In the genomic region with DNA sequence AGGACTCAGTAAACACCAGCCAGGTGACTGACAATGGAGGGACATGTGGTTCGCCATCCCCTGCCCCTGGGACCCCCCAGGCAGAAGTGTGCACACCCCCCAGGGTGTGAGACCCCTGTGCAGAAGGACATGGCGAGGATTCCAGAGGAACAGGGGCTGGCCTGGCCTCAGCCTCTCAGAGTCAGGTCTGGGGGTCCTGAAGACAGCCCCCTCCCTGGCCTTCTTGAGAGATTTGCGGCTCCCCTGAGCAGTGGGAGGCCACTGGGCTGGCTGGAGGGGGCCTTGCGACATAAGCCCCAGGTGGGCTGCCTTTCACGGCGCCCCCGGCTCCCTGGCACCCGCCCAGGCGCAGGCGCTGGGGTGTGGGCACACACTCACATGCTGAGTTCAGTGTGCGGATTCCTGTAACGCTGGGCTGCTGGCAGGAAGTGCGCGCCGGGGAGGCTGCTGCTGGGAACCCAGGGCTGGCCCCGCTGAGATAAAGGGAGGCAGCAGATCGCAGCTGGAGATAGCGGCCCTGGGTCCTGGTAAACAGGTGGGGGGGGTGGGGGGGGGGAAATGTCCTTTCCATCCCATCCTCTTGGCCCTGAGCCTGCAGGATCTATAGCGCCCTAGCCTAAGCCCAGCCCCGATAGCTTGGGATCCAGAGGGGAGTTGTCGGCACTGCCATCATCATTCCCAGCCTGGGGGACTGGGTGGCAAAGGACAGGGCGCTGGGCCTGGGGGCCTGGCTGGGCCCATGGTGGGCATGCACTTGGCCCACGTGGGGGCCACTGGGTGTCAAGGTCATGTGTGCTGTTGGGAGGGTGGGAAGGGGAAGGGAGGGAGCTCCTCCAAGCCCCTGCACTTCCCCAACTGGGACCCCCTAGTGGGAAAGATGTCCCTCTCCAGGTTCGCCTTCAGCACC, we compare ENCODE assay signal across 1 cellular context.
TF ChIP-seq lines count a peak whose summit lies in the region.

No MANE protein-coding gene starts in this region.

TF ChIP-seq in HEK293, 187 proteins besides CTCF, POLR2A, EP300 and RAD21 (continued from another document):
- TF ChIP-seq, protein P1, sequence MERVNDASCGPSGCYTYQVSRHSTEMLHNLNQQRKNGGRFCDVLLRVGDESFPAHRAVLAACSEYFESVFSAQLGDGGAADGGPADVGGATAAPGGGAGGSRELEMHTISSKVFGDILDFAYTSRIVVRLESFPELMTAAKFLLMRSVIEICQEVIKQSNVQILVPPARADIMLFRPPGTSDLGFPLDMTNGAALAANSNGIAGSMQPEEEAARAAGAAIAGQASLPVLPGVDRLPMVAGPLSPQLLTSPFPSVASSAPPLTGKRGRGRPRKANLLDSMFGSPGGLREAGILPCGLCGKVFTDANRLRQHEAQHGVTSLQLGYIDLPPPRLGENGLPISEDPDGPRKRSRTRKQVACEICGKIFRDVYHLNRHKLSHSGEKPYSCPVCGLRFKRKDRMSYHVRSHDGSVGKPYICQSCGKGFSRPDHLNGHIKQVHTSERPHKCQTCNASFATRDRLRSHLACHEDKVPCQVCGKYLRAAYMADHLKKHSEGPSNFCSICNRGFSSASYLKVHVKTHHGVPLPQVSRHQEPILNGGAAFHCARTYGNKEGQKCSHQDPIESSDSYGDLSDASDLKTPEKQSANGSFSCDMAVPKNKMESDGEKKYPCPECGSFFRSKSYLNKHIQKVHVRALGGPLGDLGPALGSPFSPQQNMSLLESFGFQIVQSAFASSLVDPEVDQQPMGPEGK (tag by site-specific recombination; IDR thresholded peaks at IDR 0.05), result peak; percentile 39
- TF ChIP-seq, protein P2, sequence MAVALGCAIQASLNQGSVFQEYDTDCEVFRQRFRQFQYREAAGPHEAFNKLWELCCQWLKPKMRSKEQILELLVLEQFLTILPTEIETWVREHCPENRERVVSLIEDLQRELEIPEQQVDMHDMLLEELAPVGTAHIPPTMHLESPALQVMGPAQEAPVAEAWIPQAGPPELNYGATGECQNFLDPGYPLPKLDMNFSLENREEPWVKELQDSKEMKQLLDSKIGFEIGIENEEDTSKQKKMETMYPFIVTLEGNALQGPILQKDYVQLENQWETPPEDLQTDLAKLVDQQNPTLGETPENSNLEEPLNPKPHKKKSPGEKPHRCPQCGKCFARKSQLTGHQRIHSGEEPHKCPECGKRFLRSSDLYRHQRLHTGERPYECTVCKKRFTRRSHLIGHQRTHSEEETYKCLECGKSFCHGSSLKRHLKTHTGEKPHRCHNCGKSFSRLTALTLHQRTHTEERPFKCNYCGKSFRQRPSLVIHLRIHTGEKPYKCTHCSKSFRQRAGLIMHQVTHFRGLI (tag by site-specific recombination; IDR thresholded peaks at IDR 0.05), result no peak
- TF ChIP-seq ZNF560 (tag by site-specific recombination; IDR thresholded peaks at IDR 0.05; ENCODE audit: borderline replicate concordance) (no peak), ZNF341 (tag by site-specific recombination; IDR thresholded peaks at IDR 0.05; ENCODE audit: low read depth) (peak; percentile 61; the same call in 1 of the 2 replicates), SP3 (tag by site-specific recombination; IDR thresholded peaks at IDR 0.05) (no peak), FEZF1 (tag by site-specific recombination; IDR thresholded peaks at IDR 0.05) (no peak), GLIS1 (tag by site-specific recombination; IDR thresholded peaks at IDR 0.05) (peak; percentile 81), ZNF184 (tag by site-specific recombination; IDR thresholded peaks at IDR 0.05) (no peak)
- TF ChIP-seq, protein P3, sequence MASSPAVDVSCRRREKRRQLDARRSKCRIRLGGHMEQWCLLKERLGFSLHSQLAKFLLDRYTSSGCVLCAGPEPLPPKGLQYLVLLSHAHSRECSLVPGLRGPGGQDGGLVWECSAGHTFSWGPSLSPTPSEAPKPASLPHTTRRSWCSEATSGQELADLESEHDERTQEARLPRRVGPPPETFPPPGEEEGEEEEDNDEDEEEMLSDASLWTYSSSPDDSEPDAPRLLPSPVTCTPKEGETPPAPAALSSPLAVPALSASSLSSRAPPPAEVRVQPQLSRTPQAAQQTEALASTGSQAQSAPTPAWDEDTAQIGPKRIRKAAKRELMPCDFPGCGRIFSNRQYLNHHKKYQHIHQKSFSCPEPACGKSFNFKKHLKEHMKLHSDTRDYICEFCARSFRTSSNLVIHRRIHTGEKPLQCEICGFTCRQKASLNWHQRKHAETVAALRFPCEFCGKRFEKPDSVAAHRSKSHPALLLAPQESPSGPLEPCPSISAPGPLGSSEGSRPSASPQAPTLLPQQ (tag by site-specific recombination; IDR thresholded peaks at IDR 0.05), result no peak
